Comparison of ENCODE assay signal across 11 cellular contexts in the genomic region with DNA sequence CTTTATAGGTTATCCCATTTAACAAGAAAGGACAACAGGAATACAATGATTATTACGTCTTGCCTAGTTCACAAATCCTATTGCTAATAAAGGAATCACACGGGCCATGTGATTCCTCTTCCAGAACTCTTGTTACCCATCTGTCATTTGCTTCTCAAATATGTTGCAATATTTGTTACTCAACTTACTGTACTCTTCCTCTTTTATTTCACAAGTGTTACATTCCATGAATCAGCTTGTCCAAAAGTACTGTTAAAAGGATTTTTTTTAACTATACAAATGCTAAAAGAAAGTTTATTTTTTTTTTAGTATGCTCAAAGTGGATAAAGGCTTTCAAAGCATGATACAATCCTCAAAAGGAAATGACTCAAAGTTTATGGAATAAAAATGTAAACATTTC. TPM values are rescaled to one million over a fixed set of nuclear protein-coding genes. Genes with fewer than 3 reads are reported as not detected.
DNase-seq lines count a peak whose midpoint lies in the region; ATAC-seq and TF ChIP-seq lines count a peak whose summit lies in the region.
"Had no signal": no experiment of that assay in that cellular context is flagged by ENCODE, and none has a peak within 500 bp of the region (broad histone marks: within the 10 kb centered on the region; RNA-seq: fewer than 3 reads in every experiment).

No MANE protein-coding gene starts in this region.

- no peak overlapping the region for H3K4me3 ChIP-seq in HFF-Myc (replicated peaks; ENCODE audit: low read depth, low read length)
- no peak overlapping the region for H3K4me3 ChIP-seq in fibroblast of the aortic adventitia (ENCODE audit: low read depth, low read length)
- no peak overlapping the region for H3K4me3 ChIP-seq in skeletal muscle satellite cell (ENCODE audit: low read length)
- no peak overlapping the region for H3K4me3 ChIP-seq in CD8-positive, alpha-beta T cell (ENCODE audit: low read depth, low read length)

- H3K36me3 Mint-ChIP-seq in CD8-positive, alpha-beta T cell: no peaks in the 10 kb centered on the region
- H3K36me3 Mint-ChIP-seq: activated naive CD4-positive, alpha-beta T cell treated with anti-CD3 and anti-CD28 coated beads, Interleukin-2, amount 50 U/mL, for 24 hours had no signal

- intact Hi-C loops in CD8-positive, alpha-beta T cell (cut with DNase I, micrococcal nuclease): no loop called here

- H3K9ac ChIP-seq in skeletal muscle satellite cell (ENCODE audit: low read depth, low read length): no peak overlapping the region

- CTCF ChIA-PET in CD8-positive, alpha-beta T cell (lab: Charles Lee): no interaction called here

- no peak for ATAC-seq in GM19035 (IDR thresholded peaks at IDR 0.05; ENCODE audit: unreplicated experiment)
- no peak for ATAC-seq in HG03039 (IDR thresholded peaks at IDR 0.05; ENCODE audit: unreplicated experiment)
- no peak for ATAC-seq in CD8-positive, alpha-beta T cell

- H3K9me3 ChIP-seq in skeletal muscle satellite cell (replicated peaks; ENCODE audit: low read length): no peaks in the 10 kb centered on the region
- no peaks in the 10 kb centered on the region for H3K9me3 ChIP-seq in CD8-positive, alpha-beta T cell (ENCODE audit: low read length)

- peak overlapping the region; percentile 4 for H3K4me2 ChIP-seq in skeletal muscle satellite cell (ENCODE audit: low read length)

- TF ChIP-seq CTCF in HFF-Myc (IDR thresholded peaks at IDR 0.05; ENCODE audit: low read depth, low read length, missing control alignments) (no peak), fibroblast of the aortic adventitia (IDR thresholded peaks at IDR 0.05; ENCODE audit: insufficient read depth, low read length) (no peak)
- TF ChIP-seq CTCF in CD8-positive, alpha-beta T cell (IDR thresholded peaks at IDR 0.05): no peak

- no peaks in the 10 kb centered on the region for H3K36me3 ChIP-seq in skeletal muscle satellite cell (ENCODE audit: insufficient read depth, low read length)
- H3K36me3 ChIP-seq in CD8-positive, alpha-beta T cell (ENCODE audit: insufficient read depth, low read length): no peaks in the 10 kb centered on the region

- no peak overlapping the region for H3K27ac Mint-ChIP-seq in CD8-positive, alpha-beta T cell
- H3K27ac Mint-ChIP-seq: activated naive CD4-positive, alpha-beta T cell treated with anti-CD3 and anti-CD28 coated beads, Interleukin-2, amount 50 U/mL, for 24 hours had no signal

- no peaks in the 10 kb centered on the region for H3K9me3 Mint-ChIP-seq in CD8-positive, alpha-beta T cell
- H3K9me3 Mint-ChIP-seq: activated naive CD4-positive, alpha-beta T cell treated with anti-CD3 and anti-CD28 coated beads, Interleukin-2, amount 50 U/mL, for 24 hours; neural crest cell had no signal

- no peaks in the 10 kb centered on the region for H3K4me1 Mint-ChIP-seq in CD8-positive, alpha-beta T cell (ENCODE audit: low read depth)
- H3K4me1 Mint-ChIP-seq: activated naive CD4-positive, alpha-beta T cell treated with anti-CD3 and anti-CD28 coated beads, Interleukin-2, amount 50 U/mL, for 24 hours had no signal

- H3K27ac ChIP-seq in CD8-positive, alpha-beta T cell (ENCODE audit: low read depth, low read length): no peak overlapping the region

- DNase-seq in HFF-Myc (ENCODE audit: extremely low read depth, low read depth) (peak; percentile 33), RPMI7951 (ENCODE audit: low read depth) (peak; percentile 55), fibroblast of the aortic adventitia (ENCODE audit: low read depth) (peak; percentile 87), LoVo (ENCODE audit: low spot score) (no peak)
- no peak for DNase-seq in CD8-positive, alpha-beta T cell
- DNase-seq: activated CD4-positive, CD25-positive, alpha-beta regulatory T cell had no signal

- POLR2A ChIA-PET in CD8-positive, alpha-beta T cell (lab: Charles Lee): no interaction called here

- H3K4me3 Mint-ChIP-seq in CD8-positive, alpha-beta T cell: no peak overlapping the region
- H3K4me3 Mint-ChIP-seq: activated naive CD4-positive, alpha-beta T cell treated with anti-CD3 and anti-CD28 coated beads, Interleukin-2, amount 50 U/mL, for 24 hours; neural crest cell had no signal

- H3K4me1 ChIP-seq in skeletal muscle satellite cell (ENCODE audit: control insufficient read depth, insufficient read depth, low read length): peaks cover 20% of the 10 kb centered on the region
- H3K4me1 ChIP-seq in CD8-positive, alpha-beta T cell (ENCODE audit: insufficient read depth, low read length): no peaks in the 10 kb centered on the region

- no peaks in the 10 kb centered on the region for H3K27me3 Mint-ChIP-seq in CD8-positive, alpha-beta T cell (ENCODE audit: low read depth)
- H3K27me3 Mint-ChIP-seq: activated naive CD4-positive, alpha-beta T cell treated with anti-CD3 and anti-CD28 coated beads, Interleukin-2, amount 50 U/mL, for 24 hours had no signal

- H3K27me3 ChIP-seq in skeletal muscle satellite cell (ENCODE audit: control insufficient read depth, insufficient read depth, low read length): no peaks in the 10 kb centered on the region
- no peaks in the 10 kb centered on the region for H3K27me3 ChIP-seq in CD8-positive, alpha-beta T cell (ENCODE audit: insufficient read depth, low read length)

RNA-seq across cellular contexts. Expression of a gene that starts 3.9 kb away (rescaled TPM):
- total RNA-seq in RPMI7951 (2014; rRNA removed; shearing (Covaris generic)): 6.5 and 11.4 TPM in 2 replicates
- 1.7 and 561 TPM in 2 replicates for total RNA-seq in fibroblast of the aortic adventitia (ENCODE audit: low replicate concordance)
- 0.66 and 0.76 TPM in 2 replicates for total RNA-seq in skeletal muscle satellite cell (2012; rRNA removed)
- under 1 TPM in 1 of 2 experiments, not detected in 1; 0.38 TPM for total RNA-seq in CD8-positive, alpha-beta T cell

Comparison
In these comparisons a context has a peak if more than half of its experiments do, and no peak if none do; other contexts are left out.
1. DNase-seq: peak in HFF-Myc (single experiment), RPMI7951 (single experiment) and fibroblast of the aortic adventitia (single experiment); none in CD8-positive, alpha-beta T cell (0 of 7) and LoVo (single experiment).